In the genomic region with DNA sequence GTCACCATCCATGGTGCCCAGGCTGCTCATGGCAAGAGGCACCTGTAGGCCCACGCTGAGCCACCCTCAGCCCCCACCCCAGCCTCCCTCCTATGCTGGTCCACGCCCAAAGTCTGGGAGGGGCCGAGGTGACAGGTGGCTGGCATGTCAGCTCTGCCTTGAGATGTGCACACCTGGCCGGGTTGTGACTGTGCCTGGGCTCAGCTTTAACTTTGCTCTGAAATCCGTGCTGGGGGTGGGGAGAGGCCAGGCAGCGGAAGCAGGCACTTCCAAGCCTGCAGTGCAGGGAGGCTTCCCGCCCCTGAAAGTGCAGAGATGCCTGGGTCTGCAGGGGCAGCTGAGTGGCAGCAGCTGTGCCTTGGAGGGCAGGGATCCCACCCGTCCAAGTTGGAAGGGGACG, we compare ENCODE assay signal across 20 cellular contexts.
"Had no signal": no experiment of that assay in that cellular context is flagged by ENCODE, and none has a peak within 500 bp of the region (broad histone marks: within the 10 kb centered on the region; RNA-seq: fewer than 3 reads in every experiment).

No MANE protein-coding gene starts in this region.

- H3K9ac ChIP-seq: neural progenitor cell had no signal

- H3K27me3 ChIP-seq: colonic mucosa, heart left ventricle, neural progenitor cell, right atrium auricular region, testis, tibial nerve had no signal

- ATAC-seq: left lobe of liver; natural killer cell treated with Interleukin-12 subunit alpha and Interleukin-12 subunit beta and Interleukin-15 and Interleukin-18, amount 100 ng/mL, for 72 hours had no signal

- H3K36me3 ChIP-seq: colonic mucosa, heart left ventricle, neural progenitor cell, ovary, right atrium auricular region, tibial nerve had no signal

- H3K4me2 ChIP-seq: neural progenitor cell, smooth muscle cell had no signal

- H2AFZ ChIP-seq: neural progenitor cell had no signal

- H3K36me3 Mint-ChIP-seq: mesothelial cell of epicardium, neural progenitor cell had no signal

- H3K27ac ChIP-seq: colonic mucosa, heart left ventricle, neural progenitor cell, ovary, right atrium auricular region, testis, tibial nerve had no signal

- H3K27me3 Mint-ChIP-seq: natural killer cell treated with Interleukin-12 subunit alpha and Interleukin-12 subunit beta and Interleukin-15 and Interleukin-18, amount 100 ng/mL, for 72 hours; stimulated activated naive CD8-positive, alpha-beta T cell treated with anti-CD3 and anti-CD28 coated beads, Interleukin-15, Interleukin-2, amounts not matched to agents 100 ng/mL and 50 ng/mL, for 24 hours had no signal

- H3K9me3 ChIP-seq: colonic mucosa, heart left ventricle, ovary, right atrium auricular region, testis, tibial nerve had no signal

- FAIRE-seq: endothelial cell of umbilical vein had no signal

- H3K4me1 ChIP-seq: colonic mucosa, heart left ventricle, neural progenitor cell, right atrium auricular region, testis, tibial nerve had no signal

- H3K27ac Mint-ChIP-seq: mesothelial cell of epicardium; natural killer cell treated with Interleukin-12 subunit alpha and Interleukin-12 subunit beta and Interleukin-15 and Interleukin-18, amount 100 ng/mL, for 72 hours; neural progenitor cell; stimulated activated naive CD8-positive, alpha-beta T cell treated with anti-CD3 and anti-CD28 coated beads, Interleukin-15, Interleukin-2, amounts not matched to agents 100 ng/mL and 50 ng/mL, for 24 hours had no signal

- DNase-seq: colonic mucosa; dermis blood vessel endothelial cell; erythroblast; foreskin melanocyte; hippocampal formation; kidney glomerular epithelial cell; nucleus accumbens; ovary; stimulated activated CD4-positive, alpha-beta T cell treated with anti-CD3 and anti-CD28 coated beads, Interleukin-2, amount 100 ng/mL, for 48 hours; testis had no signal

- H3K4me1 Mint-ChIP-seq: mesothelial cell of epicardium, neural progenitor cell had no signal

- H3K4me3 ChIP-seq: colonic mucosa, heart left ventricle, neural progenitor cell, ovary, right atrium auricular region, smooth muscle cell, testis, tibial nerve had no signal

- H3K9me3 Mint-ChIP-seq: mesothelial cell of epicardium; neural progenitor cell; stimulated activated naive CD8-positive, alpha-beta T cell treated with anti-CD3 and anti-CD28 coated beads, Interleukin-15, Interleukin-2, amounts not matched to agents 100 ng/mL and 50 ng/mL, for 24 hours had no signal

- H3K4me3 Mint-ChIP-seq: mesothelial cell of epicardium; natural killer cell treated with Interleukin-12 subunit alpha and Interleukin-12 subunit beta and Interleukin-15 and Interleukin-18, amount 100 ng/mL, for 72 hours; neural progenitor cell; stimulated activated naive CD8-positive, alpha-beta T cell treated with anti-CD3 and anti-CD28 coated beads, Interleukin-15, Interleukin-2, amounts not matched to agents 100 ng/mL and 50 ng/mL, for 24 hours had no signal
